11 cellular contexts compared by ENCODE assay signal in the genomic region with DNA sequence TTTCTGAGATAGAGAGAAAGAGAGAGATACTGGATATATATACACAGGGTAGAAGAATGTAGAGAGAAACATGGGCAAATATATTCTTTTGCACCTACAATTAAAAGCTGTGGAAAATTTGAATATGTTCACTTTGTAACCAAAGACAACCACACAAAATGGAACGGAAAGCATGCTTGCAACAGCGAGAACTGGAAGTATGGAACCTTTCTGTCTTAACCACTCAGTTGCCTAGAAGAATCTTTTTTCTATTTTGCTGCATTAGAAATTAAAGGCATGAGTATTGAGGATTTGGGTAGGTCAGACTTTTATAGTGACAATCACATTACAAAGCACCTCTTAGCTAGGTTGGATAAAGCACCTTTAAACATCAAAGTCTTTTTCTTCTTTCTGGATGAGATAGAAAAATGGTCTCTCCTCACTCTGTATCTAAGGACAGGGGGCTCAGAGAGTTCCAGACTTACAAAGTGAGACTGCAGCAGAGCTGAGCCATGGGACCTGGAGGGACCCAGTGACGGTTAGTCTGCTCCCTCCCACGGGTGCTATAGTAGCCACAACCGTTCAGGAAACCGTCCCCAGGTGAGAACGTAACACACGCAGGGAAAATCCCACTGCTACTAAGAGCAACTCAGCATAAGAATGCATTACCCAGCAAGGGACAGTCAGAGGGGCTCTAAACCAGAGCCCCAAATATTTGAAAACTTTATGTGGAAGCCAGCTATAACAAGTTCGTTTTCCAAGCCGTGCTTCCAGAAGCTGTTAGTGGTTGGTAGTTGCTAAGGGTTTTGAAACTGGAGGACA.
A peak's percentile ranks its signal among the peaks of the same experiment; 100 is the strongest.
DNase-seq lines count a peak whose midpoint lies in the region; ATAC-seq and TF ChIP-seq lines count a peak whose summit lies in the region.
"Had no signal": no experiment of that assay in that cellular context is flagged by ENCODE, and none has a peak within 500 bp of the region (broad histone marks: within the 10 kb centered on the region; RNA-seq: fewer than 3 reads in every experiment).

No MANE protein-coding gene starts in this region.

- intact Hi-C loops in activated CD4-positive, alpha-beta memory T cell treated with anti-CD3 and anti-CD28 coated beads for 36 hours (cut with micrococcal nuclease), result loop anchor here (10.0 kb wide), 1 partner anchor 177 kb away; no protein-coding TSS in a partner anchor
- intact Hi-C loops in spleen (cut with DNase I; ENCODE audit: low total_unique reads), result no loop called here

- H3K79me2 ChIP-seq in GM23338 (replicated peaks; ENCODE audit: insufficient read depth), result no peaks in the 10 kb centered on the region

- H4K20me1 ChIP-seq in GM23338 (replicated peaks; ENCODE audit: insufficient read depth), result no peaks in the 10 kb centered on the region

- POLR2A ChIA-PET in activated CD4-positive, alpha-beta memory T cell treated with anti-CD3 and anti-CD28 coated beads for 36 hours (lab: Charles Lee), result interaction anchor here (0.6 to 29.3 kb wide), 10 partner anchors 12 to 211 kb away, joined by 3 to 639 read pairs (median 4); a partner anchor contains a TSS

- peaks cover 15% of the 10 kb centered on the region; the same call in 1 of the 2 replicates for H3K4me1 ChIP-seq in GM23338 (ENCODE audit: insufficient read depth)
- H3K4me1 ChIP-seq in spleen, result peaks cover 0 to 52% (median 8%) of the 10 kb centered on the region in 6 donors

- peaks cover 9% of the 10 kb centered on the region; the same call in 1 of the 2 replicates for H3K9me2 ChIP-seq in GM23338 (ENCODE audit: insufficient read depth)

- no peak for TF ChIP-seq POLR2A in spleen (IDR thresholded peaks at IDR 0.05)

- H3F3A ChIP-seq in GM23338 (replicated peaks; ENCODE audit: low read depth), result no peaks in the 10 kb centered on the region

- no peaks in the 10 kb centered on the region for H3K9me3 ChIP-seq in spleen
- H3K9me3 ChIP-seq: gastroesophageal sphincter had no signal

- H3K27ac ChIP-seq in GM23338 (ENCODE audit: low read depth) (no peak overlapping the region), spleen (peak overlapping the region in 6 of 8 donors; percentile 33 to 90 (median 52))
- H3K27ac ChIP-seq: gastroesophageal sphincter had no signal

- 57 to 67% (median 61%) methylated on average over 10 of the region's 10 CpGs for WGBS in spleen, 5 donors

- H3K4me2 ChIP-seq in GM23338, result peak overlapping the region; percentile 37; the same call in 1 of the 2 replicates

- peak overlapping the region; percentile 92 for H3K27ac Mint-ChIP-seq in activated CD8-positive, alpha-beta memory T cell treated with anti-CD3 and anti-CD28 coated beads, Interleukin-2, amount 10 ng/mL, durations not matched to agents 7 days and 5 days
- H3K27ac Mint-ChIP-seq in GM23338, result no peak overlapping the region
- peak overlapping the region; percentile 98 for H3K27ac Mint-ChIP-seq in activated CD4-positive, alpha-beta memory T cell treated with anti-CD3 and anti-CD28 coated beads for 36 hours

- H3K4me3 ChIP-seq in GM23338 (no peak overlapping the region), spleen (peak overlapping the region in 1 of 8 donors; percentile 49)
- H3K4me3 ChIP-seq: gastroesophageal sphincter had no signal

- H3K27me3 ChIP-seq in GM23338 (ENCODE audit: insufficient read depth) (no peaks in the 10 kb centered on the region), spleen (replicated peaks in 1 of 7) (no peaks in the 10 kb centered on the region)

- no peaks in the 10 kb centered on the region for H3K9me3 Mint-ChIP-seq in activated CD8-positive, alpha-beta memory T cell treated with anti-CD3 and anti-CD28 coated beads, Interleukin-2, amount 10 ng/mL, durations not matched to agents 7 days and 5 days (ENCODE audit: low read depth)
- H3K9me3 Mint-ChIP-seq in GM23338, result no peaks in the 10 kb centered on the region
- no peaks in the 10 kb centered on the region for H3K9me3 Mint-ChIP-seq in activated CD4-positive, alpha-beta memory T cell treated with anti-CD3 and anti-CD28 coated beads for 36 hours

- CTCF ChIA-PET in activated CD8-positive, alpha-beta memory T cell treated with anti-CD3 and anti-CD28 coated beads, Interleukin-2, amount 10 ng/mL, durations not matched to agents 7 days and 5 days (lab: Charles Lee), result interaction anchor here (0.6 kb wide), 1 partner anchor 77 kb away, joined by 3 read pairs; no protein-coding TSS in a partner anchor
- CTCF ChIA-PET in activated CD4-positive, alpha-beta memory T cell treated with anti-CD3 and anti-CD28 coated beads for 36 hours (lab: Charles Lee), result interaction anchor here (1.0 to 1.2 kb wide), 3 partner anchors 10 to 78 kb away, joined by 3 to 4 read pairs (median 4); no protein-coding TSS in a partner anchor

- H2AFZ ChIP-seq in GM23338, result peak overlapping the region; percentile 54

- peaks cover 71% of the 10 kb centered on the region for H3K36me3 Mint-ChIP-seq in activated CD8-positive, alpha-beta memory T cell treated with anti-CD3 and anti-CD28 coated beads, Interleukin-2, amount 10 ng/mL, durations not matched to agents 7 days and 5 days
- no peaks in the 10 kb centered on the region for H3K36me3 Mint-ChIP-seq in GM23338 (ENCODE audit: low read depth)
- peaks cover 92% of the 10 kb centered on the region for H3K36me3 Mint-ChIP-seq in activated CD4-positive, alpha-beta memory T cell treated with anti-CD3 and anti-CD28 coated beads for 36 hours

- H3K4me3 Mint-ChIP-seq in activated CD8-positive, alpha-beta memory T cell treated with anti-CD3 and anti-CD28 coated beads, Interleukin-2, amount 10 ng/mL, durations not matched to agents 7 days and 5 days, result peak overlapping the region; percentile 87
- H3K4me3 Mint-ChIP-seq in GM23338, result no peak overlapping the region
- peak overlapping the region; percentile 87 for H3K4me3 Mint-ChIP-seq in activated CD4-positive, alpha-beta memory T cell treated with anti-CD3 and anti-CD28 coated beads for 36 hours

- no peaks in the 10 kb centered on the region for H3K27me3 Mint-ChIP-seq in activated CD8-positive, alpha-beta memory T cell treated with anti-CD3 and anti-CD28 coated beads, Interleukin-2, amount 10 ng/mL, durations not matched to agents 7 days and 5 days
- peaks cover 6% of the 10 kb centered on the region for H3K27me3 Mint-ChIP-seq in GM23338 (ENCODE audit: insufficient read depth, low read depth, poor library complexity)
- H3K27me3 Mint-ChIP-seq in activated CD4-positive, alpha-beta memory T cell treated with anti-CD3 and anti-CD28 coated beads for 36 hours, result no peaks in the 10 kb centered on the region

- H3K36me3 ChIP-seq in GM23338 (ENCODE audit: insufficient read depth) (no peaks in the 10 kb centered on the region), spleen (no peaks in the 10 kb centered on the region)
- H3K36me3 ChIP-seq: gastroesophageal sphincter had no signal

- no peak for TF ChIP-seq CTCF in GM23338 (conservative IDR thresholded peaks at IDR 0.05; ENCODE audit: low read depth in 2 of 2)
- no peak for TF ChIP-seq CTCF in spleen (IDR thresholded peaks at IDR 0.05 in 8 of 11, conservative IDR thresholded peaks at IDR 0.05 in 3 of 11)

- no peak for DNase-seq in activated CD8-positive, alpha-beta memory T cell treated with anti-CD3 and anti-CD28 coated beads, Interleukin-2, amount 10 ng/mL, durations not matched to agents 7 days and 5 days
- no peak for DNase-seq in activated CD8-positive, alpha-beta memory T cell treated with anti-CD3 and anti-CD28 coated beads, Interleukin-2, amount 50 U/mL, for 48 hours
- no peak for DNase-seq in GM23338 (ENCODE audit: low spot score)
- DNase-seq in activated CD4-positive, alpha-beta memory T cell treated with anti-CD3 and anti-CD28 coated beads for 36 hours, result peak; percentile 56
- no peak for DNase-seq in spleen
- no peak for DNase-seq in COLO829 (ENCODE audit: low spot score)
- DNase-seq in COLO668 (lab: John Stamatoyannopoulos, UW; ENCODE audit: unreplicated experiment), result no peak
- DNase-seq: ACHN, NCI-H2227 treated with DMSO at 0.1 percent for 48 hours had no signal

- ATAC-seq in activated CD8-positive, alpha-beta memory T cell treated with anti-CD3 and anti-CD28 coated beads, Interleukin-2, amount 10 ng/mL, durations not matched to agents 7 days and 5 days, result peak; percentile 15
- ATAC-seq in GM23338 (peak; percentile 34), HG03457 (IDR thresholded peaks at IDR 0.05; ENCODE audit: unreplicated experiment) (no peak)
- ATAC-seq: gastroesophageal sphincter had no signal

- H3K4me1 Mint-ChIP-seq in activated CD8-positive, alpha-beta memory T cell treated with anti-CD3 and anti-CD28 coated beads, Interleukin-2, amount 10 ng/mL, durations not matched to agents 7 days and 5 days, result peaks cover 5% of the 10 kb centered on the region
- peaks cover 28% of the 10 kb centered on the region for H3K4me1 Mint-ChIP-seq in GM23338
- peaks cover 2% of the 10 kb centered on the region for H3K4me1 Mint-ChIP-seq in activated CD4-positive, alpha-beta memory T cell treated with anti-CD3 and anti-CD28 coated beads for 36 hours (ENCODE audit: low read depth)

TF ChIP-seq in GM23338, 12 proteins besides CTCF, POLR2A, EP300 and RAD21 (continues in another document):
- TF ChIP-seq ZNF114 (CRISPR knock-in tag; IDR thresholded peaks at IDR 0.05), result no peak
- TF ChIP-seq JUNB (IDR thresholded peaks at IDR 0.05; ENCODE audit: unreplicated experiment), result no peak
- TF ChIP-seq NANOG (IDR thresholded peaks at IDR 0.05; ENCODE audit: borderline replicate concordance), result no peak
